ENCODE assay signal across 1 cellular context in the genomic region with DNA sequence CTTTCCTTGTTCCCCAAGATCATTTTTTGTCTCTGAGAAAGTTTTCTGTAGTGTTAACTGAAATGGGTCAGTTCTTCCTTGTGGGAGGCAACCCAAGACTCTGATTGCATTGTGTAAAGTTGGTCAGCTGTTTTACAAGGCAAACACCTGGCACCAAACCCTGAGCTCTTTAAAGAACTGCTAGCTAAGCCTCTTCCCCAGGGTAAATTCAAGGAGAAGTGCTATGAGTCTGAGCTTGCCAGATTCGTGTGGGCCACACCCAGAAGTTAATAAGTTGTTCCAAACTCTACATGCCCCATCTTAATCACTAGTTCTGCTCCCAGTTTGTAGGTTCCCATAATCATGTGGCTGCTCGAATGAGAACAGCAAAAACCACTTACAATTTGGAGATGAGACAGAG.
TF ChIP-seq lines count a peak whose summit lies in the region.

No MANE protein-coding gene starts in this region.

TF ChIP-seq in HepG2, 621 proteins besides CTCF, POLR2A, EP300 and RAD21 (continued from another document):
- TF ChIP-seq, protein P1, sequence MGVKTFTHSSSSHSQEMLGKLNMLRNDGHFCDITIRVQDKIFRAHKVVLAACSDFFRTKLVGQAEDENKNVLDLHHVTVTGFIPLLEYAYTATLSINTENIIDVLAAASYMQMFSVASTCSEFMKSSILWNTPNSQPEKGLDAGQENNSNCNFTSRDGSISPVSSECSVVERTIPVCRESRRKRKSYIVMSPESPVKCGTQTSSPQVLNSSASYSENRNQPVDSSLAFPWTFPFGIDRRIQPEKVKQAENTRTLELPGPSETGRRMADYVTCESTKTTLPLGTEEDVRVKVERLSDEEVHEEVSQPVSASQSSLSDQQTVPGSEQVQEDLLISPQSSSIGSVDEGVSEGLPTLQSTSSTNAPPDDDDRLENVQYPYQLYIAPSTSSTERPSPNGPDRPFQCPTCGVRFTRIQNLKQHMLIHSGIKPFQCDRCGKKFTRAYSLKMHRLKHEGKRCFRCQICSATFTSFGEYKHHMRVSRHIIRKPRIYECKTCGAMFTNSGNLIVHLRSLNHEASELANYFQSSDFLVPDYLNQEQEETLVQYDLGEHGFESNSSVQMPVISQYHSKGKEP (CRISPR knock-in tag; IDR thresholded peaks at IDR 0.05), result no peak
- TF ChIP-seq ZNF253 (CRISPR knock-in tag; IDR thresholded peaks at IDR 0.05; ENCODE audit: borderline replicate concordance) (no peak), ZFP82 (CRISPR knock-in tag; IDR thresholded peaks at IDR 0.05; ENCODE audit: borderline replicate concordance) (no peak), ZNF790 (CRISPR knock-in tag; IDR thresholded peaks at IDR 0.05; ENCODE audit: borderline replicate concordance) (no peak), ZNF530 (CRISPR knock-in tag; IDR thresholded peaks at IDR 0.05; ENCODE audit: low read depth) (no peak), ZNF615 (CRISPR knock-in tag; IDR thresholded peaks at IDR 0.05; ENCODE audit: borderline replicate concordance) (no peak), SRSF1 (optimal IDR thresholded peaks at IDR 0.05; ENCODE audit: low read depth, low read length) (no peak)
- TF ChIP-seq, protein P2, sequence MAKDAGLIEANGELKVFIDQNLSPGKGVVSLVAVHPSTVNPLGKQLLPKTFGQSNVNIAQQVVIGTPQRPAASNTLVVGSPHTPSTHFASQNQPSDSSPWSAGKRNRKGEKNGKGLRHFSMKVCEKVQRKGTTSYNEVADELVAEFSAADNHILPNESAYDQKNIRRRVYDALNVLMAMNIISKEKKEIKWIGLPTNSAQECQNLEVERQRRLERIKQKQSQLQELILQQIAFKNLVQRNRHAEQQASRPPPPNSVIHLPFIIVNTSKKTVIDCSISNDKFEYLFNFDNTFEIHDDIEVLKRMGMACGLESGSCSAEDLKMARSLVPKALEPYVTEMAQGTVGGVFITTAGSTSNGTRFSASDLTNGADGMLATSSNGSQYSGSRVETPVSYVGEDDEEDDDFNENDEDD (CRISPR knock-in tag; IDR thresholded peaks at IDR 0.05; ENCODE audit: borderline replicate concordance), result no peak
- TF ChIP-seq, protein P3, sequence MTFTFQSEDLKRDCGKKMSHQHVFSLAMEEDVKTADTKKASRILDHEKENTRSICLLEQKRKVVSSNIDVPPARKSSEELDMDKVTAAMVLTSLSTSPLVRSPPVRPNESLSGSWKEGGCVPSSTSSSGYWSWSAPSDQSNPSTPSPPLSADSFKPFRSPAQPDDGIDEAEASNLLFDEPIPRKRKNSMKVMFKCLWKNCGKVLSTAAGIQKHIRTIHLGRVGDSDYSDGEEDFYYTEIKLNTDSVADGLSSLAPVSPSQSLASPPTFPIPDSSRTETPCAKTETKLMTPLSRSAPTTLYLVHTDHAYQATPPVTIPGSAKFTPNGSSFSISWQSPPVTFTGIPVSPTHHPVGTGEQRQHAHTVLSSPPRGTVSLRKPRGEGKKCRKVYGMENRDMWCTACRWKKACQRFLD (CRISPR knock-in tag; IDR thresholded peaks at IDR 0.05; ENCODE audit: borderline replicate concordance), result no peak
